In the genomic region with DNA sequence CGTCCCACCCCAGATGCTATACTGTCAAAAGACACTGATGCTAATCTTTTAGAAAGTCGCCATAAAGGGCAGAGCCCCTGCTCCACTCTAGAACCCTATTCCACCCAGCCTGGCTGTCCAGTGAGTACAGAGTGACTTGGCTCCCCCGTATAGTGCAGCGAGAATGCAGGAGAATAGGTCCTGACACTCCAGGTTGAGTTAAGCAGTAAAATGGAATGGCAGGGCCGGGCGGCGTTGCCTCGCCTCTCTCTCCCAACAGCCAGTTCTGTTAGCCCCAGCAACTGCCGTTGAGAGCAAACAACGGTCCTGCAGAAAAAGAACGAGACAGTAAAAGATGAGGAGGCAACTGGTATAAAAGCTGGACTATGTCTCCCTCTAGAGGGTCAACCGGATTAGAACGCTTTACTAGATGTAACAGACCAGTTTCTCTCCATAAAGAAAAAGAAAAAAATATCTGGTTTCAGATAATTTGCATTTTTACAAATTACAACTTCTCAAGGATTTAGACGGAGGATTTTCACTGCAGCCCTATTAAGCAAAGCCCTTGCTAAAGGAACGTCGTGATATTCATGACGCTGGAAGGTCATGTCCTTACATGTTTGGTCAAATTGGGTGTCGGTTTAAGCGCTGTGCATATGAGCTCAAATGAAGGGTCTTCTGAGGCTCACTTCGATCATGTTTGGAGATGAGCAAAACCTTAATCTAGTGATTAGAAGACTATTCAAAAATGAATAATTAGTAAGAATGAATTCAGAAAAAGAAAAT, we compare ENCODE assay signal across 8 cellular contexts.
DNase-seq lines count a peak whose midpoint lies in the region; ATAC-seq and TF ChIP-seq lines count a peak whose summit lies in the region.

No MANE protein-coding gene starts in this region.

- H3K27me3 Mint-ChIP-seq in activated T-helper 1 cell treated with anti-CD3 and anti-CD28 coated beads, Interleukin-12 subunit alpha, Interleukin-12 subunit beta, Interleukin-2, Interleukin-4 antibody, amounts not matched to agents 30 ng/mL and 10 ng/mL and 1 ng/mL, durations not matched to agents 14 hours and 24 hours and 36 hours (ENCODE audit: insufficient read depth) = peaks cover 63% of the 10 kb centered on the region
- H3K27me3 Mint-ChIP-seq in nephron (ENCODE audit: low read depth) = peaks cover 60% of the 10 kb centered on the region

- intact Hi-C loops in activated T-helper 1 cell treated with anti-CD3 and anti-CD28 coated beads, Interleukin-12 subunit alpha, Interleukin-12 subunit beta, Interleukin-2, Interleukin-4 antibody, amounts not matched to agents 30 ng/mL and 10 ng/mL and 1 ng/mL, durations not matched to agents 14 hours and 24 hours and 36 hours (cut with micrococcal nuclease) = loop anchor here (1.0 to 2.0 kb wide), 3 partner anchors 69 to 538 kb away; no protein-coding TSS in a partner anchor
- intact Hi-C loops in transverse colon (cut with DNase I; ENCODE audit: low total_unique reads) = no loop called here

- H3K9me3 ChIP-seq in OCI-LY3 (ENCODE audit: insufficient read depth, low read length) (no peaks in the 10 kb centered on the region), transverse colon (no peaks in the 10 kb centered on the region)

- no peak for TF ChIP-seq EP300 in Ishikawa (IDR thresholded peaks at IDR 0.05; ENCODE audit: borderline replicate concordance)
- TF ChIP-seq EP300 in transverse colon (IDR thresholded peaks at IDR 0.05; ENCODE audit: low read depth) = no peak

- ATAC-seq in GM21825 (IDR thresholded peaks at IDR 0.05; ENCODE audit: unreplicated experiment) = peak; percentile 93

- H3K79me2 ChIP-seq in OCI-LY3 (ENCODE audit: low read length) = no peaks in the 10 kb centered on the region

- H3K4me3 ChIP-seq in OCI-LY3 (ENCODE audit: low read length) (peak overlapping the region; percentile 64), transverse colon (peak overlapping the region in 3 of 4 donors; percentile 5 to 48 (median 14))

- peak overlapping the region; percentile 69; the same call in 1 of the 2 replicates for H2AFZ ChIP-seq in OCI-LY3 (ENCODE audit: low read depth, low read length)

- H4K20me1 ChIP-seq in OCI-LY3 (ENCODE audit: insufficient read depth, low read length) = no peaks in the 10 kb centered on the region

- no peak overlapping the region for H3K27ac Mint-ChIP-seq in activated T-helper 1 cell treated with anti-CD3 and anti-CD28 coated beads, Interleukin-12 subunit alpha, Interleukin-12 subunit beta, Interleukin-2, Interleukin-4 antibody, amounts not matched to agents 30 ng/mL and 10 ng/mL and 1 ng/mL, durations not matched to agents 14 hours and 24 hours and 36 hours
- H3K27ac Mint-ChIP-seq in nephron = no peak overlapping the region

- H3K36me3 ChIP-seq in OCI-LY3 (replicated peaks; ENCODE audit: low read depth, low read length) (no peaks in the 10 kb centered on the region), transverse colon (no peaks in the 10 kb centered on the region)

- H3K36me3 Mint-ChIP-seq in activated T-helper 1 cell treated with anti-CD3 and anti-CD28 coated beads, Interleukin-12 subunit alpha, Interleukin-12 subunit beta, Interleukin-2, Interleukin-4 antibody, amounts not matched to agents 30 ng/mL and 10 ng/mL and 1 ng/mL, durations not matched to agents 14 hours and 24 hours and 36 hours (ENCODE audit: low read depth) = no peaks in the 10 kb centered on the region
- H3K36me3 Mint-ChIP-seq in nephron (ENCODE audit: low read depth) = no peaks in the 10 kb centered on the region

- peak; percentile 84 for DNase-seq in ELR (ENCODE audit: low read depth)
- DNase-seq in activated T-helper 1 cell treated with anti-CD3 and anti-CD28 coated beads, Interleukin-12 subunit alpha, Interleukin-12 subunit beta, Interleukin-2, Interleukin-4 antibody, amounts not matched to agents 30 ng/mL and 10 ng/mL and 1 ng/mL, durations not matched to agents 14 hours and 24 hours and 36 hours (ENCODE audit: low spot score) = peak; percentile 50
- DNase-seq in fibroblast of the conjunctiva (ENCODE audit: low read depth) = peak; percentile 77
- DNase-seq in transverse colon = peak; percentile 20

- TF ChIP-seq CTCF in OCI-LY3 (IDR thresholded peaks at IDR 0.05; ENCODE audit: low read depth, low read length) (peak; percentile 86), nephron (IDR thresholded peaks at IDR 0.05; ENCODE audit: unreplicated experiment in 3 of 3) (peak; percentile 74 to 87 (median 76)), transverse colon (IDR thresholded peaks at IDR 0.05) (peak; percentile 47 to 60 (median 56))

- TF ChIP-seq POLR2A in transverse colon (IDR thresholded peaks at IDR 0.05) = no peak

- no peaks in the 10 kb centered on the region for H3K9me3 Mint-ChIP-seq in activated T-helper 1 cell treated with anti-CD3 and anti-CD28 coated beads, Interleukin-12 subunit alpha, Interleukin-12 subunit beta, Interleukin-2, Interleukin-4 antibody, amounts not matched to agents 30 ng/mL and 10 ng/mL and 1 ng/mL, durations not matched to agents 14 hours and 24 hours and 36 hours
- peaks cover 10% of the 10 kb centered on the region for H3K9me3 Mint-ChIP-seq in nephron

- peak overlapping the region; percentile 13; the same call in 1 of the 2 replicates for H3K9ac ChIP-seq in OCI-LY3 (ENCODE audit: low read length)

- peak overlapping the region; percentile 79 for H3K4me2 ChIP-seq in OCI-LY3 (ENCODE audit: low read length)

- peak; percentile 88 for TF ChIP-seq RAD21 in Ishikawa (IDR thresholded peaks at IDR 0.05; ENCODE audit: low read depth)

- peak overlapping the region; percentile 80 for H3K4me3 Mint-ChIP-seq in activated T-helper 1 cell treated with anti-CD3 and anti-CD28 coated beads, Interleukin-12 subunit alpha, Interleukin-12 subunit beta, Interleukin-2, Interleukin-4 antibody, amounts not matched to agents 30 ng/mL and 10 ng/mL and 1 ng/mL, durations not matched to agents 14 hours and 24 hours and 36 hours
- H3K4me3 Mint-ChIP-seq in nephron = peak overlapping the region; percentile 80 to 88 (median 88)

- peaks cover 23% of the 10 kb centered on the region for H3K4me1 Mint-ChIP-seq in activated T-helper 1 cell treated with anti-CD3 and anti-CD28 coated beads, Interleukin-12 subunit alpha, Interleukin-12 subunit beta, Interleukin-2, Interleukin-4 antibody, amounts not matched to agents 30 ng/mL and 10 ng/mL and 1 ng/mL, durations not matched to agents 14 hours and 24 hours and 36 hours (ENCODE audit: low read depth)
- H3K4me1 Mint-ChIP-seq in nephron = peaks cover 17% of the 10 kb centered on the region

- H3K27ac ChIP-seq in OCI-LY3 (ENCODE audit: low read length) (no peak overlapping the region), transverse colon (no peak overlapping the region)

- in situ Hi-C loops in transverse colon (cut with MboI; ENCODE audit: low pct_ligation_motif_present in 1 of 4, low pct_unique_long_range_greater_than_20kb in 1 of 4, low sequenced_read_pairs in 3 of 4) = no loop called here

- peaks cover 15% of the 10 kb centered on the region for H3K4me1 ChIP-seq in OCI-LY3 (ENCODE audit: low read length)
- peaks cover 3 to 21% (median 14%) of the 10 kb centered on the region in 4 donors for H3K4me1 ChIP-seq in transverse colon

- no peaks in the 10 kb centered on the region for H3K27me3 ChIP-seq in OCI-LY3 (ENCODE audit: low read depth, low read length)
- peaks cover 42% of the 10 kb centered on the region for H3K27me3 ChIP-seq in transverse colon

- WGBS in transverse colon (ENCODE audit: low coverage in 1 of 2), 2 donors = 9 to 10% methylated on average over 12 to 20 of the region's 20 CpGs

TF ChIP-seq in Ishikawa, 13 proteins besides CTCF, POLR2A, EP300 and RAD21:
- TF ChIP-seq TCF12 (IDR thresholded peaks at IDR 0.05; ENCODE audit: low read depth) = no peak
- TF ChIP-seq, protein P1, sequence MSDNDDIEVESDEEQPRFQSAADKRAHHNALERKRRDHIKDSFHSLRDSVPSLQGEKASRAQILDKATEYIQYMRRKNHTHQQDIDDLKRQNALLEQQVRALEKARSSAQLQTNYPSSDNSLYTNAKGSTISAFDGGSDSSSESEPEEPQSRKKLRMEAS (IDR thresholded peaks at IDR 0.05) = 0 out of 2 replicates have a peak, but pooled peaks have one; percentile 11

Comparison
In these comparisons a context has a peak if more than half of its experiments do, and no peak if none do; other contexts are left out.
1. DNase-seq: peak in every context shown above with its lines; median percentile 84 in ELR; 77 in fibroblast of the conjunctiva; 50 in activated T-helper 1 cell treated with anti-CD3 and anti-CD28 coated beads, Interleukin-12 subunit alpha, Interleukin-12 subunit beta, Interleukin-2, Interleukin-4 antibody, amounts not matched to agents 30 ng/mL and 10 ng/mL and 1 ng/mL, durations not matched to agents 14 hours and 24 hours and 36 hours; 20 in transverse colon.